Comparison of ENCODE assay signal across 18 cellular contexts in genomic region chr12:75961878-75962277, GRCh38.
"Had no signal": no experiment of that assay in that cellular context is flagged by ENCODE, and none has a peak within 500 bp of the region (broad histone marks: within the 10 kb centered on the region; RNA-seq: fewer than 3 reads in every experiment).

No MANE protein-coding gene starts in this region.

- FAIRE-seq: frontal cortex, keratinocyte had no signal

- H3K27ac ChIP-seq: right atrium auricular region, sigmoid colon, skin epidermis, testis, tibial nerve had no signal

- ATAC-seq: left cardiac atrium; left ventricle myocardium superior; naive thymus-derived CD4-positive, alpha-beta T cell; stimulated activated naive B cell treated with anti-CD40 and anti-IgM and Interleukin-4, amounts not matched to agents 10 μg/mL and 1 μg/mL and 100 μg/mL, for 72 hours; stimulated activated naive CD8-positive, alpha-beta T cell treated with anti-CD3 and anti-CD28 coated beads, Interleukin-15, amount 100 ng/mL, for 72 hours had no signal

- H3K9me3 ChIP-seq: right atrium auricular region, sigmoid colon, testis, tibial nerve had no signal

- H3K4me3 ChIP-seq: lung, right atrium auricular region, sigmoid colon, skin epidermis, testis, tibial nerve had no signal

- DNase-seq: erythroblast; immature natural killer cell; left cardiac atrium; left ventricle myocardium superior; mesendoderm; naive thymus-derived CD4-positive, alpha-beta T cell; sigmoid colon; stimulated activated CD4-positive, alpha-beta T cell treated with anti-CD3 and anti-CD28 coated beads, Interleukin-2, amount 100 ng/mL, for 24 hours; stimulated activated CD4-positive, alpha-beta T cell treated with anti-CD3 and anti-CD28 coated beads, Interleukin-4, amount 100 ng/mL, for 4 hours; stimulated activated naive B cell treated with anti-CD40 and anti-IgM and Interleukin-4, amounts not matched to agents 10 μg/mL and 1 μg/mL and 100 μg/mL, for 72 hours; stimulated activated naive CD8-positive, alpha-beta T cell treated with anti-CD3 and anti-CD28 coated beads, Interleukin-15, amount 100 ng/mL, for 72 hours; testis had no signal

- H3K4me1 ChIP-seq: sigmoid colon, testis, tibial nerve had no signal

- H3K36me3 ChIP-seq: right atrium auricular region, sigmoid colon, tibial nerve had no signal

- H3K27me3 ChIP-seq: right atrium auricular region, sigmoid colon, testis, tibial nerve had no signal
